Comparison of ENCODE assay signal across 1 cellular context in genomic region chr5:135295852-135296251, GRCh38.
TF ChIP-seq lines count a peak whose summit lies in the region.

No MANE protein-coding gene starts in this region.

TF ChIP-seq in SK-N-SH, 30 proteins besides CTCF, POLR2A, EP300 and RAD21 (continued from another document):
- TF ChIP-seq CHD2 (IDR thresholded peaks at IDR 0.05; ENCODE audit: low read length, partially characterized antibody) (no peak), JUND (IDR thresholded peaks at IDR 0.05) (no peak), TEAD4 (IDR thresholded peaks at IDR 0.05; ENCODE audit: borderline replicate concordance, insufficient read depth) (no peak)
- TF ChIP-seq, protein P1, sequence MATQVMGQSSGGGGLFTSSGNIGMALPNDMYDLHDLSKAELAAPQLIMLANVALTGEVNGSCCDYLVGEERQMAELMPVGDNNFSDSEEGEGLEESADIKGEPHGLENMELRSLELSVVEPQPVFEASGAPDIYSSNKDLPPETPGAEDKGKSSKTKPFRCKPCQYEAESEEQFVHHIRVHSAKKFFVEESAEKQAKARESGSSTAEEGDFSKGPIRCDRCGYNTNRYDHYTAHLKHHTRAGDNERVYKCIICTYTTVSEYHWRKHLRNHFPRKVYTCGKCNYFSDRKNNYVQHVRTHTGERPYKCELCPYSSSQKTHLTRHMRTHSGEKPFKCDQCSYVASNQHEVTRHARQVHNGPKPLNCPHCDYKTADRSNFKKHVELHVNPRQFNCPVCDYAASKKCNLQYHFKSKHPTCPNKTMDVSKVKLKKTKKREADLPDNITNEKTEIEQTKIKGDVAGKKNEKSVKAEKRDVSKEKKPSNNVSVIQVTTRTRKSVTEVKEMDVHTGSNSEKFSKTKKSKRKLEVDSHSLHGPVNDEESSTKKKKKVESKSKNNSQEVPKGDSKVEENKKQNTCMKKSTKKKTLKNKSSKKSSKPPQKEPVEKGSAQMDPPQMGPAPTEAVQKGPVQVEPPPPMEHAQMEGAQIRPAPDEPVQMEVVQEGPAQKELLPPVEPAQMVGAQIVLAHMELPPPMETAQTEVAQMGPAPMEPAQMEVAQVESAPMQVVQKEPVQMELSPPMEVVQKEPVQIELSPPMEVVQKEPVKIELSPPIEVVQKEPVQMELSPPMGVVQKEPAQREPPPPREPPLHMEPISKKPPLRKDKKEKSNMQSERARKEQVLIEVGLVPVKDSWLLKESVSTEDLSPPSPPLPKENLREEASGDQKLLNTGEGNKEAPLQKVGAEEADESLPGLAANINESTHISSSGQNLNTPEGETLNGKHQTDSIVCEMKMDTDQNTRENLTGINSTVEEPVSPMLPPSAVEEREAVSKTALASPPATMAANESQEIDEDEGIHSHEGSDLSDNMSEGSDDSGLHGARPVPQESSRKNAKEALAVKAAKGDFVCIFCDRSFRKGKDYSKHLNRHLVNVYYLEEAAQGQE (IDR thresholded peaks at IDR 0.05; ENCODE audit: low read depth, low read length), result no peak
